ENCODE assay signal across 12 cellular contexts in genomic region chr9:22078081-22078480, GRCh38.
A peak's percentile ranks its signal among the peaks of the same experiment; 100 is the strongest.
DNase-seq lines count a peak whose midpoint lies in the region; ATAC-seq lines count a peak whose summit lies in the region.
"Had no signal": no experiment of that assay in that cellular context is flagged by ENCODE, and none has a peak within 500 bp of the region (broad histone marks: within the 10 kb centered on the region; RNA-seq: fewer than 3 reads in every experiment).

No MANE protein-coding gene starts in this region.

- POLR2A ChIA-PET in activated CD4-positive, alpha-beta memory T cell treated with anti-CD3 and anti-CD28 coated beads, Interleukin-2, amount 10 ng/mL, durations not matched to agents 7 days and 5 days (lab: Charles Lee) = interaction anchor here (0.8 to 1.4 kb wide), 3 partner anchors 27 to 84 kb away, joined by 3 to 5 read pairs (median 4); partner anchors contain the start of genes CDKN2A and CDKN2B-AS1
- POLR2A ChIA-PET in activated CD4-positive, alpha-beta memory T cell treated with anti-CD3 and anti-CD28 coated beads for 36 hours (lab: Charles Lee) = no interaction called here
- POLR2A ChIA-PET in activated naive CD8-positive, alpha-beta T cell treated with anti-CD3 and anti-CD28 coated beads, Interleukin-2, amount 10 ng/mL, durations not matched to agents 7 days and 5 days (lab: Charles Lee) = no interaction called here

- H3K27me3 Mint-ChIP-seq in activated CD4-positive, alpha-beta memory T cell treated with anti-CD3 and anti-CD28 coated beads, Interleukin-2, amount 10 ng/mL, durations not matched to agents 7 days and 5 days = peaks cover 22% of the 10 kb centered on the region
- peaks cover 42% of the 10 kb centered on the region for H3K27me3 Mint-ChIP-seq in activated CD4-positive, alpha-beta memory T cell treated with anti-CD3 and anti-CD28 coated beads for 36 hours
- no peaks in the 10 kb centered on the region for H3K27me3 Mint-ChIP-seq in activated naive CD8-positive, alpha-beta T cell treated with anti-CD3 and anti-CD28 coated beads, Interleukin-2, amount 10 ng/mL, durations not matched to agents 7 days and 5 days
- H3K27me3 Mint-ChIP-seq in activated naive CD8-positive, alpha-beta T cell treated with anti-CD3 and anti-CD28 coated beads for 36 hours = peaks cover 16% of the 10 kb centered on the region
- peaks cover 21% of the 10 kb centered on the region for H3K27me3 Mint-ChIP-seq in activated T-helper 2 cell treated with anti-CD3 and anti-CD28 coated beads, Interferon-gamma antibody, Interleukin-2, Interleukin-4, amounts not matched to agents 10 μg/mL and 5 μg/mL and 100 μg/mL, durations not matched to agents 14 hours and 24 hours and 36 hours (ENCODE audit: low read depth)
- peaks cover 18% of the 10 kb centered on the region for H3K27me3 Mint-ChIP-seq in activated T-helper 17 cell treated with anti-CD3 and anti-CD28 coated beads, Interleukin-2, amount 50 U/mL, for 72 hours
- H3K27me3 Mint-ChIP-seq: CD4-positive, CD25-positive, alpha-beta regulatory T cell had no signal

- intact Hi-C loops in activated CD4-positive, alpha-beta memory T cell treated with anti-CD3 and anti-CD28 coated beads for 36 hours (cut with micrococcal nuclease) = no loop called here
- intact Hi-C loops in activated T-helper 2 cell treated with anti-CD3 and anti-CD28 coated beads, Interferon-gamma antibody, Interleukin-2, Interleukin-4, amounts not matched to agents 10 μg/mL and 5 μg/mL and 100 μg/mL, durations not matched to agents 14 hours and 24 hours and 36 hours (cut with micrococcal nuclease) = loop anchor here (2.0 kb wide), 2 partner anchors 37 to 69 kb away; partner anchors contain the start of gene CDKN2B

- peaks cover 9% of the 10 kb centered on the region for H3K9me3 Mint-ChIP-seq in activated CD4-positive, alpha-beta memory T cell treated with anti-CD3 and anti-CD28 coated beads, Interleukin-2, amount 10 ng/mL, durations not matched to agents 7 days and 5 days
- no peaks in the 10 kb centered on the region for H3K9me3 Mint-ChIP-seq in activated CD4-positive, alpha-beta memory T cell treated with anti-CD3 and anti-CD28 coated beads for 36 hours
- peaks cover 5% of the 10 kb centered on the region for H3K9me3 Mint-ChIP-seq in activated naive CD8-positive, alpha-beta T cell treated with anti-CD3 and anti-CD28 coated beads, Interleukin-2, amount 10 ng/mL, durations not matched to agents 7 days and 5 days
- H3K9me3 Mint-ChIP-seq in activated naive CD8-positive, alpha-beta T cell treated with anti-CD3 and anti-CD28 coated beads for 36 hours = no peaks in the 10 kb centered on the region
- H3K9me3 Mint-ChIP-seq in activated T-helper 2 cell treated with anti-CD3 and anti-CD28 coated beads, Interferon-gamma antibody, Interleukin-2, Interleukin-4, amounts not matched to agents 10 μg/mL and 5 μg/mL and 100 μg/mL, durations not matched to agents 14 hours and 24 hours and 36 hours = no peaks in the 10 kb centered on the region
- no peaks in the 10 kb centered on the region for H3K9me3 Mint-ChIP-seq in activated T-helper 17 cell treated with anti-CD3 and anti-CD28 coated beads, Interleukin-2, amount 50 U/mL, for 72 hours

- DNase-seq in activated CD4-positive, alpha-beta memory T cell treated with anti-CD3 and anti-CD28 coated beads, Interleukin-2, amount 10 ng/mL, durations not matched to agents 7 days and 5 days = no peak
- no peak for DNase-seq in activated CD4-positive, alpha-beta memory T cell treated with anti-CD3 and anti-CD28 coated beads for 36 hours
- no peak for DNase-seq in activated naive CD8-positive, alpha-beta T cell treated with anti-CD3 and anti-CD28 coated beads, Interleukin-2, amount 10 ng/mL, durations not matched to agents 7 days and 5 days
- no peak for DNase-seq in activated naive CD8-positive, alpha-beta T cell treated with anti-CD3 and anti-CD28 coated beads for 36 hours
- no peak for DNase-seq in activated T-helper 2 cell treated with anti-CD3 and anti-CD28 coated beads, Interferon-gamma antibody, Interleukin-2, Interleukin-4, amounts not matched to agents 10 μg/mL and 5 μg/mL and 100 μg/mL, durations not matched to agents 14 hours and 24 hours and 36 hours (ENCODE audit: low spot score)
- no peak for DNase-seq in stimulated activated CD8-positive, alpha-beta memory T cell treated with anti-CD3 and anti-CD28 coated beads, Interleukin-4, amount 100 ng/mL, for 48 hours
- DNase-seq: ACHN, GM23248, H7 had no signal

- H3K4me1 Mint-ChIP-seq in activated CD4-positive, alpha-beta memory T cell treated with anti-CD3 and anti-CD28 coated beads, Interleukin-2, amount 10 ng/mL, durations not matched to agents 7 days and 5 days = peaks cover 59% of the 10 kb centered on the region
- H3K4me1 Mint-ChIP-seq in activated CD4-positive, alpha-beta memory T cell treated with anti-CD3 and anti-CD28 coated beads for 36 hours (ENCODE audit: low read depth) = peaks cover 51% of the 10 kb centered on the region
- H3K4me1 Mint-ChIP-seq in activated naive CD8-positive, alpha-beta T cell treated with anti-CD3 and anti-CD28 coated beads, Interleukin-2, amount 10 ng/mL, durations not matched to agents 7 days and 5 days = peaks cover 67% of the 10 kb centered on the region
- H3K4me1 Mint-ChIP-seq in activated naive CD8-positive, alpha-beta T cell treated with anti-CD3 and anti-CD28 coated beads for 36 hours = peaks cover 52% of the 10 kb centered on the region
- peaks cover 57% of the 10 kb centered on the region for H3K4me1 Mint-ChIP-seq in activated T-helper 2 cell treated with anti-CD3 and anti-CD28 coated beads, Interferon-gamma antibody, Interleukin-2, Interleukin-4, amounts not matched to agents 10 μg/mL and 5 μg/mL and 100 μg/mL, durations not matched to agents 14 hours and 24 hours and 36 hours (ENCODE audit: low read depth)
- H3K4me1 Mint-ChIP-seq in activated T-helper 17 cell treated with anti-CD3 and anti-CD28 coated beads, Interleukin-2, amount 50 U/mL, for 72 hours = peaks cover 39% of the 10 kb centered on the region

- H3K4me3 Mint-ChIP-seq in activated CD4-positive, alpha-beta memory T cell treated with anti-CD3 and anti-CD28 coated beads, Interleukin-2, amount 10 ng/mL, durations not matched to agents 7 days and 5 days = no peak overlapping the region
- H3K4me3 Mint-ChIP-seq in activated CD4-positive, alpha-beta memory T cell treated with anti-CD3 and anti-CD28 coated beads for 36 hours = no peak overlapping the region
- peak overlapping the region; percentile 71 for H3K4me3 Mint-ChIP-seq in activated naive CD8-positive, alpha-beta T cell treated with anti-CD3 and anti-CD28 coated beads, Interleukin-2, amount 10 ng/mL, durations not matched to agents 7 days and 5 days
- H3K4me3 Mint-ChIP-seq in activated naive CD8-positive, alpha-beta T cell treated with anti-CD3 and anti-CD28 coated beads for 36 hours = no peak overlapping the region
- H3K4me3 Mint-ChIP-seq in activated T-helper 2 cell treated with anti-CD3 and anti-CD28 coated beads, Interferon-gamma antibody, Interleukin-2, Interleukin-4, amounts not matched to agents 10 μg/mL and 5 μg/mL and 100 μg/mL, durations not matched to agents 14 hours and 24 hours and 36 hours (ENCODE audit: low read depth) = peak overlapping the region; percentile 30
- H3K4me3 Mint-ChIP-seq in activated T-helper 17 cell treated with anti-CD3 and anti-CD28 coated beads, Interleukin-2, amount 50 U/mL, for 72 hours = no peak overlapping the region

- CTCF ChIA-PET in activated CD4-positive, alpha-beta memory T cell treated with anti-CD3 and anti-CD28 coated beads, Interleukin-2, amount 10 ng/mL, durations not matched to agents 7 days and 5 days (lab: Charles Lee) = no interaction called here
- CTCF ChIA-PET in activated CD4-positive, alpha-beta memory T cell treated with anti-CD3 and anti-CD28 coated beads for 36 hours (lab: Charles Lee) = interaction anchor here (0.7 to 1.1 kb wide), 2 partner anchors 27 to 70 kb away, joined by 3 read pairs; no protein-coding TSS in a partner anchor

- H3K27ac Mint-ChIP-seq in activated CD4-positive, alpha-beta memory T cell treated with anti-CD3 and anti-CD28 coated beads, Interleukin-2, amount 10 ng/mL, durations not matched to agents 7 days and 5 days = peak overlapping the region; percentile 86
- no peak overlapping the region for H3K27ac Mint-ChIP-seq in activated CD4-positive, alpha-beta memory T cell treated with anti-CD3 and anti-CD28 coated beads for 36 hours
- H3K27ac Mint-ChIP-seq in activated naive CD8-positive, alpha-beta T cell treated with anti-CD3 and anti-CD28 coated beads, Interleukin-2, amount 10 ng/mL, durations not matched to agents 7 days and 5 days = peak overlapping the region; percentile 98
- H3K27ac Mint-ChIP-seq in activated naive CD8-positive, alpha-beta T cell treated with anti-CD3 and anti-CD28 coated beads for 36 hours = no peak overlapping the region
- H3K27ac Mint-ChIP-seq in activated T-helper 2 cell treated with anti-CD3 and anti-CD28 coated beads, Interferon-gamma antibody, Interleukin-2, Interleukin-4, amounts not matched to agents 10 μg/mL and 5 μg/mL and 100 μg/mL, durations not matched to agents 14 hours and 24 hours and 36 hours = peak overlapping the region; percentile 15
- no peak overlapping the region for H3K27ac Mint-ChIP-seq in activated T-helper 17 cell treated with anti-CD3 and anti-CD28 coated beads, Interleukin-2, amount 50 U/mL, for 72 hours

- no peak for ATAC-seq in activated naive CD8-positive, alpha-beta T cell treated with anti-CD3 and anti-CD28 coated beads, Interleukin-2, amount 10 ng/mL, durations not matched to agents 7 days and 5 days (ENCODE audit: low read depth)
- ATAC-seq in GM18520 (IDR thresholded peaks at IDR 0.05; ENCODE audit: unreplicated experiment) = no peak
- ATAC-seq in activated T-helper 17 cell treated with anti-CD3 and anti-CD28 coated beads, Interleukin-2, amount 50 U/mL, for 72 hours (replicated peaks) = no peak

- H3K36me3 Mint-ChIP-seq in activated CD4-positive, alpha-beta memory T cell treated with anti-CD3 and anti-CD28 coated beads, Interleukin-2, amount 10 ng/mL, durations not matched to agents 7 days and 5 days (ENCODE audit: low read depth) = peaks cover 35% of the 10 kb centered on the region
- no peaks in the 10 kb centered on the region for H3K36me3 Mint-ChIP-seq in activated CD4-positive, alpha-beta memory T cell treated with anti-CD3 and anti-CD28 coated beads for 36 hours
- H3K36me3 Mint-ChIP-seq in activated naive CD8-positive, alpha-beta T cell treated with anti-CD3 and anti-CD28 coated beads, Interleukin-2, amount 10 ng/mL, durations not matched to agents 7 days and 5 days = peaks cover 35% of the 10 kb centered on the region
- H3K36me3 Mint-ChIP-seq in activated naive CD8-positive, alpha-beta T cell treated with anti-CD3 and anti-CD28 coated beads for 36 hours = peaks cover 6% of the 10 kb centered on the region
- peaks cover 14% of the 10 kb centered on the region for H3K36me3 Mint-ChIP-seq in activated T-helper 2 cell treated with anti-CD3 and anti-CD28 coated beads, Interferon-gamma antibody, Interleukin-2, Interleukin-4, amounts not matched to agents 10 μg/mL and 5 μg/mL and 100 μg/mL, durations not matched to agents 14 hours and 24 hours and 36 hours (ENCODE audit: low read depth)
- H3K36me3 Mint-ChIP-seq in activated T-helper 17 cell treated with anti-CD3 and anti-CD28 coated beads, Interleukin-2, amount 50 U/mL, for 72 hours (ENCODE audit: low read depth) = no peaks in the 10 kb centered on the region
- H3K36me3 Mint-ChIP-seq: CD4-positive, CD25-positive, alpha-beta regulatory T cell had no signal

Comparison
In these comparisons a context has a peak if more than half of its experiments do, and no peak if none do; other contexts are left out.
1. H3K27ac Mint-ChIP-seq: peak in activated CD4-positive, alpha-beta memory T cell treated with anti-CD3 and anti-CD28 coated beads, Interleukin-2, amount 10 ng/mL, durations not matched to agents 7 days and 5 days (single experiment), activated naive CD8-positive, alpha-beta T cell treated with anti-CD3 and anti-CD28 coated beads, Interleukin-2, amount 10 ng/mL, durations not matched to agents 7 days and 5 days (single experiment) and activated T-helper 2 cell treated with anti-CD3 and anti-CD28 coated beads, Interferon-gamma antibody, Interleukin-2, Interleukin-4, amounts not matched to agents 10 μg/mL and 5 μg/mL and 100 μg/mL, durations not matched to agents 14 hours and 24 hours and 36 hours (single experiment); none in activated CD4-positive, alpha-beta memory T cell treated with anti-CD3 and anti-CD28 coated beads for 36 hours (single experiment), activated naive CD8-positive, alpha-beta T cell treated with anti-CD3 and anti-CD28 coated beads for 36 hours (single experiment) and activated T-helper 17 cell treated with anti-CD3 and anti-CD28 coated beads, Interleukin-2, amount 50 U/mL, for 72 hours (single experiment).
2. H3K4me3 Mint-ChIP-seq: peak in activated naive CD8-positive, alpha-beta T cell treated with anti-CD3 and anti-CD28 coated beads, Interleukin-2, amount 10 ng/mL, durations not matched to agents 7 days and 5 days (single experiment) and activated T-helper 2 cell treated with anti-CD3 and anti-CD28 coated beads, Interferon-gamma antibody, Interleukin-2, Interleukin-4, amounts not matched to agents 10 μg/mL and 5 μg/mL and 100 μg/mL, durations not matched to agents 14 hours and 24 hours and 36 hours (single experiment); none in activated CD4-positive, alpha-beta memory T cell treated with anti-CD3 and anti-CD28 coated beads, Interleukin-2, amount 10 ng/mL, durations not matched to agents 7 days and 5 days (single experiment), activated CD4-positive, alpha-beta memory T cell treated with anti-CD3 and anti-CD28 coated beads for 36 hours (single experiment), activated naive CD8-positive, alpha-beta T cell treated with anti-CD3 and anti-CD28 coated beads for 36 hours (single experiment) and activated T-helper 17 cell treated with anti-CD3 and anti-CD28 coated beads, Interleukin-2, amount 50 U/mL, for 72 hours (single experiment).